ENCODE assay signal across 17 cellular contexts in genomic region chr5:150407097-150407720, GRCh38. TPM values are rescaled to one million over a fixed set of nuclear protein-coding genes. Genes with fewer than 3 reads are reported as not detected.
DNase-seq lines count a peak whose midpoint lies in the region; ATAC-seq, FAIRE-seq and TF ChIP-seq lines count a peak whose summit lies in the region.
"Had no signal": no experiment of that assay in that cellular context is flagged by ENCODE, and none has a peak within 500 bp of the region (broad histone marks: within the 10 kb centered on the region; RNA-seq: fewer than 3 reads in every experiment).

No MANE protein-coding gene starts in this region.

- H3K36me3 ChIP-seq in heart right ventricle (peaks cover 0 to 74% (median 11%) of the 10 kb centered on the region in 9 donors), Karpas-422 (ENCODE audit: insufficient read depth, low read length) (peaks cover 59% of the 10 kb centered on the region), kidney (ENCODE audit: control insufficient read depth in 1 of 2, insufficient read depth in 2 of 2, low read length in 2 of 2) (peaks cover 25% of the 10 kb centered on the region in 2 donors)

- H3K27me3 ChIP-seq in heart right ventricle (no peaks in the 10 kb centered on the region), Karpas-422 (ENCODE audit: low read length) (no peaks in the 10 kb centered on the region)

- no peak for FAIRE-seq in kidney (lab: Jason Lieb, UNC)
- FAIRE-seq: D721Med, urothelium cell line had no signal

- H3K4me1 ChIP-seq in heart right ventricle = peaks cover 3 to 66% (median 30%) of the 10 kb centered on the region in 9 donors
- peaks cover 68% of the 10 kb centered on the region for H3K4me1 ChIP-seq in Karpas-422 (ENCODE audit: low read length)
- H3K4me1 ChIP-seq in kidney (ENCODE audit: control insufficient read depth in 1 of 2, insufficient read depth in 1 of 2, low read depth in 1 of 2, low read length in 2 of 2) = peaks cover 10 to 24% of the 10 kb centered on the region in 2 donors

- H3K9me3 ChIP-seq in heart right ventricle = no peaks in the 10 kb centered on the region
- no peaks in the 10 kb centered on the region for H3K9me3 ChIP-seq in Karpas-422 (ENCODE audit: low read length)
- no peaks in the 10 kb centered on the region for H3K9me3 ChIP-seq in kidney (ENCODE audit: control insufficient read depth in 1 of 2, low read length in 2 of 2)

- peaks cover 31% of the 10 kb centered on the region for H3K79me2 ChIP-seq in Karpas-422 (ENCODE audit: low read length)

- intact Hi-C loops in heart right ventricle (cut with DNase I) = no loop called here
- intact Hi-C loops in left ventricle myocardium superior (cut with micrococcal nuclease) = no loop called here
- intact Hi-C loops in kidney (cut with DNase I) = no loop called here

- H3K4me3 ChIP-seq in heart right ventricle = peak overlapping the region in 2 of 10 donors; percentile 61
- no peak overlapping the region for H3K4me3 ChIP-seq in Karpas-422 (ENCODE audit: low read length)
- no peak overlapping the region for H3K4me3 ChIP-seq in kidney (ENCODE audit: low read length in 2 of 2)
- H3K4me3 ChIP-seq: GM23338 had no signal

- peaks cover 44% of the 10 kb centered on the region; the same call in 1 of the 2 replicates for H4K20me1 ChIP-seq in Karpas-422 (ENCODE audit: insufficient read depth, low read depth, low read length)

- ATAC-seq in heart right ventricle (no peak), left ventricle myocardium superior (no peak), HG02798 (IDR thresholded peaks at IDR 0.05; ENCODE audit: poor library complexity, unreplicated experiment) (no peak)
- ATAC-seq: GM23338; stimulated activated naive CD8-positive, alpha-beta T cell treated with anti-CD3 and anti-CD28 coated beads, Interleukin-15, amount 100 ng/mL, for 72 hours had no signal

- no peak for TF ChIP-seq CTCF in heart right ventricle (IDR thresholded peaks at IDR 0.05)
- no peak for TF ChIP-seq CTCF in kidney (IDR thresholded peaks at IDR 0.05; ENCODE audit: borderline replicate concordance, extremely low read depth, insufficient read depth)

- WGBS in heart right ventricle, 2 donors = 72 to 78% methylated on average over 13 of the region's 13 CpGs

- H3K27ac ChIP-seq in heart right ventricle (peak overlapping the region in 6 of 10 donors; percentile 34 to 97 (median 70)), Karpas-422 (ENCODE audit: low read length) (peak overlapping the region; percentile 100), kidney (ENCODE audit: low read depth in 2 of 2, low read length in 2 of 2) (peak overlapping the region in 1 of 2 donors; percentile 32)
- H3K27ac ChIP-seq: HL-60 had no signal

- H3K9ac ChIP-seq in Karpas-422 (ENCODE audit: low read length) (no peak overlapping the region), kidney (ENCODE audit: low read length in 2 of 2) (no peak overlapping the region)
- H3K9ac ChIP-seq: KMS-11 had no signal

- H2AFZ ChIP-seq in Karpas-422 (ENCODE audit: low read length) = no peak overlapping the region
- H2AFZ ChIP-seq: GM23338 had no signal

- DNase-seq in heart right ventricle (no peak), left ventricle myocardium superior (no peak), Karpas-422 (no peak), kidney (peak; percentile 62), kidney tubule cell (ENCODE audit: low spot score) (no peak), dermis blood vessel endothelial cell (no peak)
- DNase-seq in activated CD8-positive, alpha-beta memory T cell treated with anti-CD3 and anti-CD28 coated beads, Interleukin-2, amount 50 U/mL, for 4 hours = no peak
- DNase-seq: activated gamma-delta T cell treated with Interleukin-2 at 50 U/mL for 16 hours; NCI-H1092 treated with DMSO at 0.1 percent for 48 hours; stimulated activated CD4-positive, alpha-beta T cell treated with anti-CD3 and anti-CD28 coated beads, Interleukin-15, amount 100 ng/mL, for 24 hours; stimulated activated naive CD8-positive, alpha-beta T cell treated with anti-CD3 and anti-CD28 coated beads, Interleukin-15, amount 100 ng/mL, for 72 hours had no signal

- H3K4me2 ChIP-seq in Karpas-422 (ENCODE audit: low read depth, low read length, poor library complexity, severe bottlenecking) = peak overlapping the region; percentile 99
- H3K4me2 ChIP-seq: GM23338, KMS-11 had no signal

- no peaks in the 10 kb centered on the region for H3K9me2 ChIP-seq in Karpas-422 (replicated peaks; ENCODE audit: insufficient read depth, low read length)

RNA-seq across cellular contexts. Expression of gene CD74, which starts 5.5 kb away (rescaled TPM):
- total RNA-seq in heart right ventricle (1,000 to 10,000 TPM in 1 of 10 donors, 100 to 1,000 TPM in 9; 120 to 2,270 (median 303) TPM), left ventricle myocardium superior (341 TPM), kidney (2,003 TPM), dermis blood vessel endothelial cell (2.8 and 4.8 TPM in 2 replicates)
- polyA plus RNA-seq in heart right ventricle (100 to 1,000 TPM; 211 to 298 TPM), kidney (ENCODE audit: insufficient read depth, low read depth, low replicate concordance) (1,887 TPM)
- total RNA-seq in Karpas-422 (2014; rRNA removed; shearing (Covaris generic); ENCODE audit: low replicate concordance) = 5,756 and 8,933 TPM in 2 replicates

RNA-seq across cellular contexts. Expression of gene RPS14, which starts 42.3 kb away (rescaled TPM):
- total RNA-seq in heart right ventricle (1,000 to 10,000 TPM in 9 of 10 donors, 100 to 1,000 TPM in 1; 984 to 1,344 (median 1,239) TPM), left ventricle myocardium superior (1,255 TPM), kidney (1,504 TPM), dermis blood vessel endothelial cell (1,615 and 3,652 TPM in 2 replicates)
- polyA plus RNA-seq in heart right ventricle (1,000 to 10,000 TPM; 1,373 to 4,233 TPM), kidney (ENCODE audit: insufficient read depth, low read depth, low replicate concordance) (1,994 TPM)
- total RNA-seq in Karpas-422 (2014; rRNA removed; shearing (Covaris generic); ENCODE audit: low replicate concordance) = 3,040 and 3,750 TPM in 2 replicates

RNA-seq across cellular contexts. Expression of gene TCOF1, which starts 49.7 kb away (rescaled TPM):
- total RNA-seq in heart right ventricle = 10 to 100 TPM; 12.4 to 21.3 (median 14.3) TPM
- 10 to 100 TPM; 12.6 to 14.1 TPM for polyA plus RNA-seq in heart right ventricle
- total RNA-seq in left ventricle myocardium superior = 21.0 TPM
- 23.0 and 42.6 TPM in 2 replicates for total RNA-seq in Karpas-422 (2014; rRNA removed; shearing (Covaris generic); ENCODE audit: low replicate concordance)
- 23.5 TPM for total RNA-seq in kidney
- polyA plus RNA-seq in kidney (ENCODE audit: insufficient read depth, low read depth, low replicate concordance) = 12.2 TPM
- total RNA-seq in dermis blood vessel endothelial cell = 14.3 and 28.4 TPM in 2 replicates

Comparison
In these comparisons a context has a peak if more than half of its experiments do, and no peak if none do; other contexts are left out.
1. RNA of gene CD74, which starts 5.5 kb away (total RNA-seq): 5,756 to 8,933 TPM in Karpas-422, 2,003 TPM in kidney (single experiment), 341 TPM in left ventricle myocardium superior (single experiment) and 120 to 2,270 TPM in heart right ventricle; 2.8 to 4.8 TPM in dermis blood vessel endothelial cell; every median in the first group is over 10 times any median in the second.